Comparison of ENCODE assay signal across 1 cellular context in the genomic region with DNA sequence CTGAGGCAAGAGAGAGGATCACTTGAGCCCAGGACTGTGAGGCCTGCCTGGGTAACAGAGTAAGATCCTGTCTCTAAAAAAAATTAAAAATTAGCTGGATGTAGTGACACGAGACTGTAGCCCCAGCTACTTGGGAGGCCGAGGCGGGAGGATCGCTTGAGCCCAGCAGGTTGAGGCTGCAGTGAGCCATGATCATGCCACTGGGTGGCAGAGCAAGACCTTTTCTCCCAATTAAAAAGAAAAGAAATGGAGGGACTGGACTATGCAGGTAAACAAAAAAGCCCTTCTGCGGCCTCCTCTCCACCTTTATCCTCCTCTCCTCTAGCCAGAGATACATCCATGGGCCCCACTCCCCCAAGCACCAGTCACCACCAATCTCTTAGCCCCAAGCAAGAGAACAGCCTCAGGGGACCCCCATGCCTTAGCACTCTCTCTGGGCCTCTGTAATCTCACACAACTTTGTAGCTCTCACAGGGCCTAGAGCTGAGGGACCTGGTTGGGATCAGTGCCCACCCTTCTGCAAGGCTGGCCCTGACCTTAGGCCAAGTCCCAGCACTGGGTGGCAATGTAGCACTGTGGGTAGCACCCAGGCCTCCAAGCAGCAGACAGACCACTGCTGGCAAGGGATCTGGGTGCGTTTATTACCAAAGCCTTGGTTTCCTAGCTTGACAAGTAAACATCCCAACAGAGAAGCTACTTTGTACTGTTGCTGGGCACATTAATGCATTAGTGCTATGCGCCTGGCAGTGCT.
TF ChIP-seq lines count a peak whose summit lies in the region.

No MANE protein-coding gene starts in this region.

TF ChIP-seq in K562, 482 proteins besides CTCF, POLR2A, EP300 and RAD21 (continued from another document):
- TF ChIP-seq, protein P1, sequence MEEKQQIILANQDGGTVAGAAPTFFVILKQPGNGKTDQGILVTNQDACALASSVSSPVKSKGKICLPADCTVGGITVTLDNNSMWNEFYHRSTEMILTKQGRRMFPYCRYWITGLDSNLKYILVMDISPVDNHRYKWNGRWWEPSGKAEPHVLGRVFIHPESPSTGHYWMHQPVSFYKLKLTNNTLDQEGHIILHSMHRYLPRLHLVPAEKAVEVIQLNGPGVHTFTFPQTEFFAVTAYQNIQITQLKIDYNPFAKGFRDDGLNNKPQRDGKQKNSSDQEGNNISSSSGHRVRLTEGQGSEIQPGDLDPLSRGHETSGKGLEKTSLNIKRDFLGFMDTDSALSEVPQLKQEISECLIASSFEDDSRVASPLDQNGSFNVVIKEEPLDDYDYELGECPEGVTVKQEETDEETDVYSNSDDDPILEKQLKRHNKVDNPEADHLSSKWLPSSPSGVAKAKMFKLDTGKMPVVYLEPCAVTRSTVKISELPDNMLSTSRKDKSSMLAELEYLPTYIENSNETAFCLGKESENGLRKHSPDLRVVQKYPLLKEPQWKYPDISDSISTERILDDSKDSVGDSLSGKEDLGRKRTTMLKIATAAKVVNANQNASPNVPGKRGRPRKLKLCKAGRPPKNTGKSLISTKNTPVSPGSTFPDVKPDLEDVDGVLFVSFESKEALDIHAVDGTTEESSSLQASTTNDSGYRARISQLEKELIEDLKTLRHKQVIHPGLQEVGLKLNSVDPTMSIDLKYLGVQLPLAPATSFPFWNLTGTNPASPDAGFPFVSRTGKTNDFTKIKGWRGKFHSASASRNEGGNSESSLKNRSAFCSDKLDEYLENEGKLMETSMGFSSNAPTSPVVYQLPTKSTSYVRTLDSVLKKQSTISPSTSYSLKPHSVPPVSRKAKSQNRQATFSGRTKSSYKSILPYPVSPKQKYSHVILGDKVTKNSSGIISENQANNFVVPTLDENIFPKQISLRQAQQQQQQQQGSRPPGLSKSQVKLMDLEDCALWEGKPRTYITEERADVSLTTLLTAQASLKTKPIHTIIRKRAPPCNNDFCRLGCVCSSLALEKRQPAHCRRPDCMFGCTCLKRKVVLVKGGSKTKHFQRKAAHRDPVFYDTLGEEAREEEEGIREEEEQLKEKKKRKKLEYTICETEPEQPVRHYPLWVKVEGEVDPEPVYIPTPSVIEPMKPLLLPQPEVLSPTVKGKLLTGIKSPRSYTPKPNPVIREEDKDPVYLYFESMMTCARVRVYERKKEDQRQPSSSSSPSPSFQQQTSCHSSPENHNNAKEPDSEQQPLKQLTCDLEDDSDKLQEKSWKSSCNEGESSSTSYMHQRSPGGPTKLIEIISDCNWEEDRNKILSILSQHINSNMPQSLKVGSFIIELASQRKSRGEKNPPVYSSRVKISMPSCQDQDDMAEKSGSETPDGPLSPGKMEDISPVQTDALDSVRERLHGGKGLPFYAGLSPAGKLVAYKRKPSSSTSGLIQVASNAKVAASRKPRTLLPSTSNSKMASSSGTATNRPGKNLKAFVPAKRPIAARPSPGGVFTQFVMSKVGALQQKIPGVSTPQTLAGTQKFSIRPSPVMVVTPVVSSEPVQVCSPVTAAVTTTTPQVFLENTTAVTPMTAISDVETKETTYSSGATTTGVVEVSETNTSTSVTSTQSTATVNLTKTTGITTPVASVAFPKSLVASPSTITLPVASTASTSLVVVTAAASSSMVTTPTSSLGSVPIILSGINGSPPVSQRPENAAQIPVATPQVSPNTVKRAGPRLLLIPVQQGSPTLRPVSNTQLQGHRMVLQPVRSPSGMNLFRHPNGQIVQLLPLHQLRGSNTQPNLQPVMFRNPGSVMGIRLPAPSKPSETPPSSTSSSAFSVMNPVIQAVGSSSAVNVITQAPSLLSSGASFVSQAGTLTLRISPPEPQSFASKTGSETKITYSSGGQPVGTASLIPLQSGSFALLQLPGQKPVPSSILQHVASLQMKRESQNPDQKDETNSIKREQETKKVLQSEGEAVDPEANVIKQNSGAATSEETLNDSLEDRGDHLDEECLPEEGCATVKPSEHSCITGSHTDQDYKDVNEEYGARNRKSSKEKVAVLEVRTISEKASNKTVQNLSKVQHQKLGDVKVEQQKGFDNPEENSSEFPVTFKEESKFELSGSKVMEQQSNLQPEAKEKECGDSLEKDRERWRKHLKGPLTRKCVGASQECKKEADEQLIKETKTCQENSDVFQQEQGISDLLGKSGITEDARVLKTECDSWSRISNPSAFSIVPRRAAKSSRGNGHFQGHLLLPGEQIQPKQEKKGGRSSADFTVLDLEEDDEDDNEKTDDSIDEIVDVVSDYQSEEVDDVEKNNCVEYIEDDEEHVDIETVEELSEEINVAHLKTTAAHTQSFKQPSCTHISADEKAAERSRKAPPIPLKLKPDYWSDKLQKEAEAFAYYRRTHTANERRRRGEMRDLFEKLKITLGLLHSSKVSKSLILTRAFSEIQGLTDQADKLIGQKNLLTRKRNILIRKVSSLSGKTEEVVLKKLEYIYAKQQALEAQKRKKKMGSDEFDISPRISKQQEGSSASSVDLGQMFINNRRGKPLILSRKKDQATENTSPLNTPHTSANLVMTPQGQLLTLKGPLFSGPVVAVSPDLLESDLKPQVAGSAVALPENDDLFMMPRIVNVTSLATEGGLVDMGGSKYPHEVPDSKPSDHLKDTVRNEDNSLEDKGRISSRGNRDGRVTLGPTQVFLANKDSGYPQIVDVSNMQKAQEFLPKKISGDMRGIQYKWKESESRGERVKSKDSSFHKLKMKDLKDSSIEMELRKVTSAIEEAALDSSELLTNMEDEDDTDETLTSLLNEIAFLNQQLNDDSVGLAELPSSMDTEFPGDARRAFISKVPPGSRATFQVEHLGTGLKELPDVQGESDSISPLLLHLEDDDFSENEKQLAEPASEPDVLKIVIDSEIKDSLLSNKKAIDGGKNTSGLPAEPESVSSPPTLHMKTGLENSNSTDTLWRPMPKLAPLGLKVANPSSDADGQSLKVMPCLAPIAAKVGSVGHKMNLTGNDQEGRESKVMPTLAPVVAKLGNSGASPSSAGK (IDR thresholded peaks at IDR 0.05): no peak
- TF ChIP-seq ZNF695 (CRISPR knock-in tag; IDR thresholded peaks at IDR 0.05): no peak
- TF ChIP-seq NFATC3 (IDR thresholded peaks at IDR 0.05): no peak
- TF ChIP-seq, protein P2, sequence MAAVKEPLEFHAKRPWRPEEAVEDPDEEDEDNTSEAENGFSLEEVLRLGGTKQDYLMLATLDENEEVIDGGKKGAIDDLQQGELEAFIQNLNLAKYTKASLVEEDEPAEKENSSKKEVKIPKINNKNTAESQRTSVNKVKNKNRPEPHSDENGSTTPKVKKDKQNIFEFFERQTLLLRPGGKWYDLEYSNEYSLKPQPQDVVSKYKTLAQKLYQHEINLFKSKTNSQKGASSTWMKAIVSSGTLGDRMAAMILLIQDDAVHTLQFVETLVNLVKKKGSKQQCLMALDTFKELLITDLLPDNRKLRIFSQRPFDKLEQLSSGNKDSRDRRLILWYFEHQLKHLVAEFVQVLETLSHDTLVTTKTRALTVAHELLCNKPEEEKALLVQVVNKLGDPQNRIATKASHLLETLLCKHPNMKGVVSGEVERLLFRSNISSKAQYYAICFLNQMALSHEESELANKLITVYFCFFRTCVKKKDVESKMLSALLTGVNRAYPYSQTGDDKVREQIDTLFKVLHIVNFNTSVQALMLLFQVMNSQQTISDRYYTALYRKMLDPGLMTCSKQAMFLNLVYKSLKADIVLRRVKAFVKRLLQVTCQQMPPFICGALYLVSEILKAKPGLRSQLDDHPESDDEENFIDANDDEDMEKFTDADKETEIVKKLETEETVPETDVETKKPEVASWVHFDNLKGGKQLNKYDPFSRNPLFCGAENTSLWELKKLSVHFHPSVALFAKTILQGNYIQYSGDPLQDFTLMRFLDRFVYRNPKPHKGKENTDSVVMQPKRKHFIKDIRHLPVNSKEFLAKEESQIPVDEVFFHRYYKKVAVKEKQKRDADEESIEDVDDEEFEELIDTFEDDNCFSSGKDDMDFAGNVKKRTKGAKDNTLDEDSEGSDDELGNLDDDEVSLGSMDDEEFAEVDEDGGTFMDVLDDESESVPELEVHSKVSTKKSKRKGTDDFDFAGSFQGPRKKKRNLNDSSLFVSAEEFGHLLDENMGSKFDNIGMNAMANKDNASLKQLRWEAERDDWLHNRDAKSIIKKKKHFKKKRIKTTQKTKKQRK (IDR thresholded peaks at IDR 0.05; ENCODE audit: borderline replicate concordance, low read depth, low read length): no peak
- TF ChIP-seq, protein P3, sequence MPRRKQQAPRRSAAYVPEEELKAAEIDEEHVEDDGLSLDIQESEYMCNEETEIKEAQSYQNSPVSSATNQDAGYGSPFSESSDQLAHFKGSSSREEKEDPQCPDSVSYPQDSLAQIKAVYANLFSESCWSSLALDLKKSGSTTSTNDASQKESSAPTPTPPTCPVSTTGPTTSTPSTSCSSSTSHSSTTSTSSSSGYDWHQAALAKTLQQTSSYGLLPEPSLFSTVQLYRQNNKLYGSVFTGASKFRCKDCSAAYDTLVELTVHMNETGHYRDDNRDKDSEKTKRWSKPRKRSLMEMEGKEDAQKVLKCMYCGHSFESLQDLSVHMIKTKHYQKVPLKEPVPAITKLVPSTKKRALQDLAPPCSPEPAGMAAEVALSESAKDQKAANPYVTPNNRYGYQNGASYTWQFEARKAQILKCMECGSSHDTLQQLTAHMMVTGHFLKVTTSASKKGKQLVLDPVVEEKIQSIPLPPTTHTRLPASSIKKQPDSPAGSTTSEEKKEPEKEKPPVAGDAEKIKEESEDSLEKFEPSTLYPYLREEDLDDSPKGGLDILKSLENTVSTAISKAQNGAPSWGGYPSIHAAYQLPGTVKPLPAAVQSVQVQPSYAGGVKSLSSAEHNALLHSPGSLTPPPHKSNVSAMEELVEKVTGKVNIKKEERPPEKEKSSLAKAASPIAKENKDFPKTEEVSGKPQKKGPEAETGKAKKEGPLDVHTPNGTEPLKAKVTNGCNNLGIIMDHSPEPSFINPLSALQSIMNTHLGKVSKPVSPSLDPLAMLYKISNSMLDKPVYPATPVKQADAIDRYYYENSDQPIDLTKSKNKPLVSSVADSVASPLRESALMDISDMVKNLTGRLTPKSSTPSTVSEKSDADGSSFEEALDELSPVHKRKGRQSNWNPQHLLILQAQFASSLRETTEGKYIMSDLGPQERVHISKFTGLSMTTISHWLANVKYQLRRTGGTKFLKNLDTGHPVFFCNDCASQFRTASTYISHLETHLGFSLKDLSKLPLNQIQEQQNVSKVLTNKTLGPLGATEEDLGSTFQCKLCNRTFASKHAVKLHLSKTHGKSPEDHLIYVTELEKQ (CRISPR knock-in tag; IDR thresholded peaks at IDR 0.05): no peak
- TF ChIP-seq, protein P4, sequence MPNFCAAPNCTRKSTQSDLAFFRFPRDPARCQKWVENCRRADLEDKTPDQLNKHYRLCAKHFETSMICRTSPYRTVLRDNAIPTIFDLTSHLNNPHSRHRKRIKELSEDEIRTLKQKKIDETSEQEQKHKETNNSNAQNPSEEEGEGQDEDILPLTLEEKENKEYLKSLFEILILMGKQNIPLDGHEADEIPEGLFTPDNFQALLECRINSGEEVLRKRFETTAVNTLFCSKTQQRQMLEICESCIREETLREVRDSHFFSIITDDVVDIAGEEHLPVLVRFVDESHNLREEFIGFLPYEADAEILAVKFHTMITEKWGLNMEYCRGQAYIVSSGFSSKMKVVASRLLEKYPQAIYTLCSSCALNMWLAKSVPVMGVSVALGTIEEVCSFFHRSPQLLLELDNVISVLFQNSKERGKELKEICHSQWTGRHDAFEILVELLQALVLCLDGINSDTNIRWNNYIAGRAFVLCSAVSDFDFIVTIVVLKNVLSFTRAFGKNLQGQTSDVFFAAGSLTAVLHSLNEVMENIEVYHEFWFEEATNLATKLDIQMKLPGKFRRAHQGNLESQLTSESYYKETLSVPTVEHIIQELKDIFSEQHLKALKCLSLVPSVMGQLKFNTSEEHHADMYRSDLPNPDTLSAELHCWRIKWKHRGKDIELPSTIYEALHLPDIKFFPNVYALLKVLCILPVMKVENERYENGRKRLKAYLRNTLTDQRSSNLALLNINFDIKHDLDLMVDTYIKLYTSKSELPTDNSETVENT (CRISPR knock-in tag; IDR thresholded peaks at IDR 0.05): no peak
